ENCODE assay signal across 22 cellular contexts in the genomic region with DNA sequence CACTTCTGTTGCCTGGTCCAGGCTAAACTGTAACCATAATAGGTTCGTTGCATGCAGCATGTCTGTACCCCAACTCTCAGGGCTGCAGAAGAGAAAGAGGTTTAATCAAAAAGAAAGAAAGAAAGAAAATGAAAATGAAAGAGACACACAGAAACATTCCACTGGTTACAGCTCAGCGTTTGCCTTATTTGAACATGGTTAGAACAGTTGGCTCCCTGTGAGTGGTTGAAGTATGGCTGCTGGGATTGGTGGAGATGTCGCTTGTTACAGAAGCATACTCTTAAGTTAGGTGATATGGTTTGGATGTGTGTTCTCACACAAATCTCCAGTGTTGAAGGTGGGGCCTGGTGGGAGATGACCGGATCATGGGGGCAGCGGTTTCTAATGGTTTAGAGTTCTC.
"Had no signal": no experiment of that assay in that cellular context is flagged by ENCODE, and none has a peak within 500 bp of the region (broad histone marks: within the 10 kb centered on the region; RNA-seq: fewer than 3 reads in every experiment).

No MANE protein-coding gene starts in this region.

- H3K9me3 Mint-ChIP-seq: activated naive CD4-positive, alpha-beta T cell treated with anti-CD3 and anti-CD28 coated beads for 36 hours; activated naive CD8-positive, alpha-beta T cell treated with anti-CD3 and anti-CD28 coated beads, Interleukin-2, amount 10 ng/mL, durations not matched to agents 7 days and 5 days; activated T-cell treated with anti-CD3 and anti-CD28 coated beads, Interleukin-2, amount 50 U/mL, for 4 hours had no signal

- H3K4me3 ChIP-seq: adrenal gland, breast epithelium, PC-9 had no signal

- H3K27ac ChIP-seq: adrenal gland, breast epithelium, PC-9 had no signal

- DNase-seq: activated CD4-positive, alpha-beta T cell treated with anti-CD3 and anti-CD28 coated beads for 48 hours; activated CD4-positive, alpha-beta T cell treated with anti-CD3 and anti-CD28 coated beads, Interleukin-2, amount 50 U/mL, for 4 hours; activated CD8-positive, alpha-beta T cell treated with anti-CD3 and anti-CD28 coated beads, Interleukin-2, amount 10 ng/mL, durations not matched to agents 7 days and 5 days; activated gamma-delta T cell; activated naive CD4-positive, alpha-beta T cell treated with anti-CD3 and anti-CD28 coated beads for 36 hours; activated naive CD8-positive, alpha-beta T cell treated with anti-CD3 and anti-CD28 coated beads, Interleukin-2, amount 10 ng/mL, durations not matched to agents 7 days and 5 days; activated T-cell treated with anti-CD3 and anti-CD28 coated beads, Interleukin-2, amount 50 U/mL, for 4 hours; adrenal gland; anterior cingulate cortex; caudate nucleus; MM.1S; NCI-H1105; NCI-H1436; NCI-H1694 treated with DMSO at 0.1 percent for 48 hours; NCI-H2029 treated with DMSO at 0.1 percent for 48 hours; NCI-H345; NCI-H510A; PC-9; SK-N-SH; T-helper 1 cell had no signal

- ATAC-seq: activated CD4-positive, CD25-positive, alpha-beta regulatory T cell treated with anti-CD3 and anti-CD28 coated beads, Interleukin-2, amount 50 U/mL, for 24 hours; activated CD8-positive, alpha-beta T cell treated with anti-CD3 and anti-CD28 coated beads, Interleukin-2, amount 10 ng/mL, durations not matched to agents 7 days and 5 days; activated T-cell treated with anti-CD3 and anti-CD28 coated beads, Interleukin-2, amount 50 U/mL, for 4 hours had no signal

- H3K4me3 Mint-ChIP-seq: activated CD8-positive, alpha-beta T cell treated with anti-CD3 and anti-CD28 coated beads, Interleukin-2, amount 10 ng/mL, durations not matched to agents 7 days and 5 days; activated naive CD4-positive, alpha-beta T cell treated with anti-CD3 and anti-CD28 coated beads for 36 hours; activated naive CD8-positive, alpha-beta T cell treated with anti-CD3 and anti-CD28 coated beads, Interleukin-2, amount 10 ng/mL, durations not matched to agents 7 days and 5 days; activated T-cell treated with anti-CD3 and anti-CD28 coated beads, Interleukin-2, amount 50 U/mL, for 4 hours had no signal

- H3K27ac Mint-ChIP-seq: activated CD8-positive, alpha-beta T cell treated with anti-CD3 and anti-CD28 coated beads, Interleukin-2, amount 10 ng/mL, durations not matched to agents 7 days and 5 days; activated naive CD4-positive, alpha-beta T cell treated with anti-CD3 and anti-CD28 coated beads for 36 hours; activated naive CD8-positive, alpha-beta T cell treated with anti-CD3 and anti-CD28 coated beads, Interleukin-2, amount 10 ng/mL, durations not matched to agents 7 days and 5 days had no signal

- H3K36me3 ChIP-seq: adrenal gland, breast epithelium had no signal

- H3K36me3 Mint-ChIP-seq: activated naive CD8-positive, alpha-beta T cell treated with anti-CD3 and anti-CD28 coated beads, Interleukin-2, amount 10 ng/mL, durations not matched to agents 7 days and 5 days had no signal

- H3K27me3 Mint-ChIP-seq: activated naive CD8-positive, alpha-beta T cell treated with anti-CD3 and anti-CD28 coated beads, Interleukin-2, amount 10 ng/mL, durations not matched to agents 7 days and 5 days had no signal

- H3K9me3 ChIP-seq: adrenal gland, breast epithelium, SK-N-SH had no signal

- H3K27me3 ChIP-seq: adrenal gland, breast epithelium had no signal

- H3K4me1 ChIP-seq: breast epithelium had no signal
